In the genomic region with DNA sequence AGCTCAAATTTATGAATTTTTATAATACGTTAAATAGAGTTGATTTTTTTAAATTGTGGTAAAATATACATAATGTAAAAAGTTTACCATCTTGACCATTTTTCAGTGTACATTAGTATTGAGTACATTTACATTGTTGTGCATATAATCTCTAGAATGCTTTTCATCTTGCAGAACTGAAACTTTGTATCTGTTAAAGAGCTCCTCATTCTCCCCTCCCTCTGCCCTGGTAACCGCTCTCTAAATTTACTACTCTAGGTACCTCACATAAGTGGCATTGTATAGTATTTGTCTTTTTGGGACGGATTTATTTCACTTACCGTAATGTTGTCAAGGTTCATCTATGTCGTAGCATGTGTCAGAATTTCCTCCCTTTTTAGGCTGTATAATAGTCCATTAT, we compare ENCODE assay signal across 19 cellular contexts.
"Had no signal": no experiment of that assay in that cellular context is flagged by ENCODE, and none has a peak within 500 bp of the region (broad histone marks: within the 10 kb centered on the region; RNA-seq: fewer than 3 reads in every experiment).

No MANE protein-coding gene starts in this region.

- ATAC-seq: gastrocnemius medialis; heart right ventricle; naive thymus-derived CD8-positive, alpha-beta T cell; right cardiac atrium; stimulated activated effector memory CD8-positive, alpha-beta T cell treated with anti-CD3 and anti-CD28 coated beads, Interleukin-12 subunit alpha, Interleukin-12 subunit beta, amount 100 ng/mL, for 72 hours had no signal

- H3K27ac Mint-ChIP-seq: stimulated activated effector memory CD8-positive, alpha-beta T cell treated with anti-CD3 and anti-CD28 coated beads, Interleukin-12 subunit alpha, Interleukin-12 subunit beta, amount 100 ng/mL, for 72 hours; stimulated activated naive CD8-positive, alpha-beta T cell treated with anti-CD3 and anti-CD28 coated beads, Interleukin-15, Interleukin-2, amounts not matched to agents 100 ng/mL and 50 ng/mL, for 24 hours had no signal

- H3K4me3 Mint-ChIP-seq: naive thymus-derived CD8-positive, alpha-beta T cell; neural crest cell; stimulated activated effector memory CD8-positive, alpha-beta T cell treated with anti-CD3 and anti-CD28 coated beads, Interleukin-12 subunit alpha, Interleukin-12 subunit beta, amount 100 ng/mL, for 72 hours; stimulated activated naive CD8-positive, alpha-beta T cell treated with anti-CD3 and anti-CD28 coated beads, Interleukin-15, Interleukin-2, amounts not matched to agents 100 ng/mL and 50 ng/mL, for 24 hours had no signal

- H3K27me3 Mint-ChIP-seq: naive thymus-derived CD8-positive, alpha-beta T cell; stimulated activated naive CD8-positive, alpha-beta T cell treated with anti-CD3 and anti-CD28 coated beads, Interleukin-15, Interleukin-2, amounts not matched to agents 100 ng/mL and 50 ng/mL, for 24 hours had no signal

- H3K9me3 Mint-ChIP-seq: naive thymus-derived CD8-positive, alpha-beta T cell; neural crest cell; stimulated activated effector memory CD8-positive, alpha-beta T cell treated with anti-CD3 and anti-CD28 coated beads, Interleukin-12 subunit alpha, Interleukin-12 subunit beta, amount 100 ng/mL, for 72 hours; stimulated activated naive CD8-positive, alpha-beta T cell treated with anti-CD3 and anti-CD28 coated beads, Interleukin-15, Interleukin-2, amounts not matched to agents 100 ng/mL and 50 ng/mL, for 24 hours had no signal

- DNase-seq: cortex of kidney; effector memory CD4-positive, alpha-beta T cell; gastrocnemius medialis; heart right ventricle; hypothalamus; kidney glomerular epithelial cell; naive thymus-derived CD8-positive, alpha-beta T cell; posterior cingulate gyrus; right cardiac atrium; small intestine; stimulated activated CD4-positive, alpha-beta T cell treated with anti-CD3 and anti-CD28 coated beads, Interleukin-12 subunit alpha, Interleukin-12 subunit beta, amount 100 ng/mL, for 4 hours; stimulated activated CD4-positive, alpha-beta T cell treated with anti-CD3 and anti-CD28 coated beads, Interleukin-2, amount 100 ng/mL, for 48 hours; stimulated activated CD8-positive, alpha-beta memory T cell treated with anti-CD3 and anti-CD28 coated beads, Interleukin-4, amount 100 ng/mL, for 48 hours; tibial artery; upper lobe of left lung; uterus had no signal
